8 cellular contexts compared by ENCODE assay signal in genomic region chr1:22749919-22750670, GRCh38. TPM values are rescaled to one million over a fixed set of nuclear protein-coding genes. Genes with fewer than 3 reads are reported as not detected.
DNase-seq lines count a peak whose midpoint lies in the region; ATAC-seq and TF ChIP-seq lines count a peak whose summit lies in the region.

No MANE protein-coding gene starts in this region.

- DNase-seq in stimulated activated CD4-positive, alpha-beta T cell treated with anti-CD3 and anti-CD28 coated beads, Interleukin-1b, Interleukin-23, amount 100 ng/mL, for 48 hours = peak; percentile 6
- DNase-seq in stimulated activated CD4-positive, alpha-beta T cell treated with anti-CD3 and anti-CD28 coated beads, Interleukin-4, amount 100 ng/mL, for 24 hours = no peak
- DNase-seq in fibroblast of villous mesenchyme (ENCODE audit: low read depth) (peak; percentile 97), renal cortical epithelial cell (ENCODE audit: low read depth) (peak; percentile 97)
- DNase-seq in central memory CD4-positive, alpha-beta T cell = no peak

- ATAC-seq in SK-N-SH treated with all-trans-retinoic acid at 6 μM for 48 hours (peak; percentile 77), GM18873 (IDR thresholded peaks at IDR 0.05; ENCODE audit: low FRiP score, unreplicated experiment) (no peak), HG03457 (IDR thresholded peaks at IDR 0.05; ENCODE audit: unreplicated experiment) (no peak)

- no peak overlapping the region for H3K4me3 ChIP-seq in fibroblast of villous mesenchyme (ENCODE audit: low read depth, low read length)

- no peak for TF ChIP-seq CTCF in fibroblast of villous mesenchyme (IDR thresholded peaks at IDR 0.05; ENCODE audit: insufficient read depth, low read depth, low read length)

TF ChIP-seq in SK-N-SH treated with all-trans-retinoic acid at 6 μM for 48 hours, 23 proteins besides CTCF, POLR2A, EP300 and RAD21:
- TF ChIP-seq PATZ1 (CRISPR knock-in tag; IDR thresholded peaks at IDR 0.05; ENCODE audit: borderline replicate concordance) (no peak), OSR1 (CRISPR knock-in tag; IDR thresholded peaks at IDR 0.05) (no peak), ZNF8 (CRISPR knock-in tag; IDR thresholded peaks at IDR 0.05) (no peak), BACH2 (CRISPR knock-in tag; IDR thresholded peaks at IDR 0.05; ENCODE audit: borderline replicate concordance) (no peak), ZNF70 (CRISPR knock-in tag; IDR thresholded peaks at IDR 0.05) (no peak), CSDC2 (CRISPR knock-in tag; IDR thresholded peaks at IDR 0.05) (no peak), RARB (CRISPR knock-in tag; IDR thresholded peaks at IDR 0.05) (no peak)
- TF ChIP-seq, protein P1, sequence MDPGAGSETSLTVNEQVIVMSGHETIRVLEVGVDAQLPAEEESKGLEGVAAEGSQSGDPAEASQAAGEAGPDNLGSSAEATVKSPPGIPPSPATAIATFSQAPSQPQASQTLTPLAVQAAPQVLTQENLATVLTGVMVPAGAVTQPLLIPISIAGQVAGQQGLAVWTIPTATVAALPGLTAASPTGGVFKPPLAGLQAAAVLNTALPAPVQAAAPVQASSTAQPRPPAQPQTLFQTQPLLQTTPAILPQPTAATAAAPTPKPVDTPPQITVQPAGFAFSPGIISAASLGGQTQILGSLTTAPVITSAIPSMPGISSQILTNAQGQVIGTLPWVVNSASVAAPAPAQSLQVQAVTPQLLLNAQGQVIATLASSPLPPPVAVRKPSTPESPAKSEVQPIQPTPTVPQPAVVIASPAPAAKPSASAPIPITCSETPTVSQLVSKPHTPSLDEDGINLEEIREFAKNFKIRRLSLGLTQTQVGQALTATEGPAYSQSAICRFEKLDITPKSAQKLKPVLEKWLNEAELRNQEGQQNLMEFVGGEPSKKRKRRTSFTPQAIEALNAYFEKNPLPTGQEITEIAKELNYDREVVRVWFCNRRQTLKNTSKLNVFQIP (CRISPR knock-in tag; IDR thresholded peaks at IDR 0.05; ENCODE audit: borderline replicate concordance, low read depth) = no peak
TF ChIP-seq in SK-N-SH treated with all-trans-retinoic acid at 6 μM for 48 hours: peak in this region for 0.

RNA-seq across cellular contexts. Expression of gene EPHB2, which starts 39.5 kb away (rescaled TPM):
- total RNA-seq in fibroblast of villous mesenchyme = 4.3 and 9.7 TPM in 2 replicates
- 136 and 159 TPM in 2 replicates for total RNA-seq in renal cortical epithelial cell

Comparison
In these comparisons a context has a peak if more than half of its experiments do, and no peak if none do; other contexts are left out.
1. DNase-seq: peak in stimulated activated CD4-positive, alpha-beta T cell treated with anti-CD3 and anti-CD28 coated beads, Interleukin-1b, Interleukin-23, amount 100 ng/mL, for 48 hours (single experiment), fibroblast of villous mesenchyme (single experiment) and renal cortical epithelial cell (single experiment); none in stimulated activated CD4-positive, alpha-beta T cell treated with anti-CD3 and anti-CD28 coated beads, Interleukin-4, amount 100 ng/mL, for 24 hours (single experiment) and central memory CD4-positive, alpha-beta T cell (single experiment).
2. RNA of gene EPHB2, which starts 39.5 kb away (total RNA-seq): 136 to 159 TPM in renal cortical epithelial cell; 4.3 to 9.7 TPM in fibroblast of villous mesenchyme; every median in the first group is over 10 times any median in the second.